Comparison of ENCODE assay signal across 1 cellular context in the genomic region with DNA sequence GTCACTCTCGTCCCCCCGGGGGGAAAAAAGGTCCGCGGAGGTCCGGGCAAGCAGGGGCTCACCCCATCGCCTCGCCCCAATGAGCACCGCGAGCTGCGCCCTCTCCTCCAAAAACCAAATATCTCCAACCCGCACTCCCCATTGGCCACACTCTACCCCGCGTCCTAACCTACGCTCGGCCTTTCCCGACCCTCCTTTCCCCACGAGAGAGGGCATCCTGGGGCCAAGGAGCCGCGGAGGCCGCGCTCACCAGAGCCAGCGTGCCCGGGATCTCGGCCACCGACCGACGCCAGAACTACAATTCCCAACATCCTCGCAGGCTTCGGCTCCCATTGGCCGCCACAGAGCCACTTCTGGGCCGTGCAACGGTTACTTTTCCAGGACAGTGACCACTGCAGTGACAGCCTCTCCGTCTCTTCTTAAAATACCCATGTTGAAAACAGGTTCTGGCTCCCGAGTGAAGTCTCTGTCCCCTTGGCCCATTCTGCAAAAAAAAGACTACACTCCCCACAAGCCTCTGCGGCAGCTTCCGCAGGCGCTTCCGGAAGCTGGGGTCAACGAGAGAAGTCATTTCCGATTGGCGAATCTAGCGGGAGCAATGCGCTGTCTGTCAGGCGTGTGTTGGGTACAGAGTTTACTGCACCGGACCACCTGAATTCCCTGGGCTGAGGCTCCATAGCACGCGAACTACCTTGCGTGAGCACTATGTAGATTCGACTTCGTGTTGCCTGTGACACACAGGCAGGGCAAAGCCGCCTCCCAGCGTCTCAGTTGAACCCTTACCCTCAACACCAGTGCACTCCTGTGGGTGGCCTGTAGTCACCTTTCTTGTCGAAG.
TF ChIP-seq lines count a peak whose summit lies in the region.

A gene (minus strand): TSS at position 285 of the 837 bp plus-strand sequence. CDS start 15,020 bp downstream, outside the sequence.

TF ChIP-seq in H1, 55 proteins besides CTCF, POLR2A, EP300 and RAD21 (continued from another document):
- TF ChIP-seq, protein P1, sequence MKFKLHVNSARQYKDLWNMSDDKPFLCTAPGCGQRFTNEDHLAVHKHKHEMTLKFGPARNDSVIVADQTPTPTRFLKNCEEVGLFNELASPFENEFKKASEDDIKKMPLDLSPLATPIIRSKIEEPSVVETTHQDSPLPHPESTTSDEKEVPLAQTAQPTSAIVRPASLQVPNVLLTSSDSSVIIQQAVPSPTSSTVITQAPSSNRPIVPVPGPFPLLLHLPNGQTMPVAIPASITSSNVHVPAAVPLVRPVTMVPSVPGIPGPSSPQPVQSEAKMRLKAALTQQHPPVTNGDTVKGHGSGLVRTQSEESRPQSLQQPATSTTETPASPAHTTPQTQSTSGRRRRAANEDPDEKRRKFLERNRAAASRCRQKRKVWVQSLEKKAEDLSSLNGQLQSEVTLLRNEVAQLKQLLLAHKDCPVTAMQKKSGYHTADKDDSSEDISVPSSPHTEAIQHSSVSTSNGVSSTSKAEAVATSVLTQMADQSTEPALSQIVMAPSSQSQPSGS (IDR thresholded peaks at IDR 0.05; ENCODE audit: low read length), result no peak
- TF ChIP-seq SRF (IDR thresholded peaks at IDR 0.05; ENCODE audit: low read depth, low read length), result no peak
- no peak for TF ChIP-seq CREB1 (IDR thresholded peaks at IDR 0.05)
- no peak for TF ChIP-seq CEBPB (IDR thresholded peaks at IDR 0.05; ENCODE audit: low read depth, low read length)
- TF ChIP-seq NRF1 (IDR thresholded peaks at IDR 0.05; ENCODE audit: low read depth, low read length), result no peak
- TF ChIP-seq, protein P2, sequence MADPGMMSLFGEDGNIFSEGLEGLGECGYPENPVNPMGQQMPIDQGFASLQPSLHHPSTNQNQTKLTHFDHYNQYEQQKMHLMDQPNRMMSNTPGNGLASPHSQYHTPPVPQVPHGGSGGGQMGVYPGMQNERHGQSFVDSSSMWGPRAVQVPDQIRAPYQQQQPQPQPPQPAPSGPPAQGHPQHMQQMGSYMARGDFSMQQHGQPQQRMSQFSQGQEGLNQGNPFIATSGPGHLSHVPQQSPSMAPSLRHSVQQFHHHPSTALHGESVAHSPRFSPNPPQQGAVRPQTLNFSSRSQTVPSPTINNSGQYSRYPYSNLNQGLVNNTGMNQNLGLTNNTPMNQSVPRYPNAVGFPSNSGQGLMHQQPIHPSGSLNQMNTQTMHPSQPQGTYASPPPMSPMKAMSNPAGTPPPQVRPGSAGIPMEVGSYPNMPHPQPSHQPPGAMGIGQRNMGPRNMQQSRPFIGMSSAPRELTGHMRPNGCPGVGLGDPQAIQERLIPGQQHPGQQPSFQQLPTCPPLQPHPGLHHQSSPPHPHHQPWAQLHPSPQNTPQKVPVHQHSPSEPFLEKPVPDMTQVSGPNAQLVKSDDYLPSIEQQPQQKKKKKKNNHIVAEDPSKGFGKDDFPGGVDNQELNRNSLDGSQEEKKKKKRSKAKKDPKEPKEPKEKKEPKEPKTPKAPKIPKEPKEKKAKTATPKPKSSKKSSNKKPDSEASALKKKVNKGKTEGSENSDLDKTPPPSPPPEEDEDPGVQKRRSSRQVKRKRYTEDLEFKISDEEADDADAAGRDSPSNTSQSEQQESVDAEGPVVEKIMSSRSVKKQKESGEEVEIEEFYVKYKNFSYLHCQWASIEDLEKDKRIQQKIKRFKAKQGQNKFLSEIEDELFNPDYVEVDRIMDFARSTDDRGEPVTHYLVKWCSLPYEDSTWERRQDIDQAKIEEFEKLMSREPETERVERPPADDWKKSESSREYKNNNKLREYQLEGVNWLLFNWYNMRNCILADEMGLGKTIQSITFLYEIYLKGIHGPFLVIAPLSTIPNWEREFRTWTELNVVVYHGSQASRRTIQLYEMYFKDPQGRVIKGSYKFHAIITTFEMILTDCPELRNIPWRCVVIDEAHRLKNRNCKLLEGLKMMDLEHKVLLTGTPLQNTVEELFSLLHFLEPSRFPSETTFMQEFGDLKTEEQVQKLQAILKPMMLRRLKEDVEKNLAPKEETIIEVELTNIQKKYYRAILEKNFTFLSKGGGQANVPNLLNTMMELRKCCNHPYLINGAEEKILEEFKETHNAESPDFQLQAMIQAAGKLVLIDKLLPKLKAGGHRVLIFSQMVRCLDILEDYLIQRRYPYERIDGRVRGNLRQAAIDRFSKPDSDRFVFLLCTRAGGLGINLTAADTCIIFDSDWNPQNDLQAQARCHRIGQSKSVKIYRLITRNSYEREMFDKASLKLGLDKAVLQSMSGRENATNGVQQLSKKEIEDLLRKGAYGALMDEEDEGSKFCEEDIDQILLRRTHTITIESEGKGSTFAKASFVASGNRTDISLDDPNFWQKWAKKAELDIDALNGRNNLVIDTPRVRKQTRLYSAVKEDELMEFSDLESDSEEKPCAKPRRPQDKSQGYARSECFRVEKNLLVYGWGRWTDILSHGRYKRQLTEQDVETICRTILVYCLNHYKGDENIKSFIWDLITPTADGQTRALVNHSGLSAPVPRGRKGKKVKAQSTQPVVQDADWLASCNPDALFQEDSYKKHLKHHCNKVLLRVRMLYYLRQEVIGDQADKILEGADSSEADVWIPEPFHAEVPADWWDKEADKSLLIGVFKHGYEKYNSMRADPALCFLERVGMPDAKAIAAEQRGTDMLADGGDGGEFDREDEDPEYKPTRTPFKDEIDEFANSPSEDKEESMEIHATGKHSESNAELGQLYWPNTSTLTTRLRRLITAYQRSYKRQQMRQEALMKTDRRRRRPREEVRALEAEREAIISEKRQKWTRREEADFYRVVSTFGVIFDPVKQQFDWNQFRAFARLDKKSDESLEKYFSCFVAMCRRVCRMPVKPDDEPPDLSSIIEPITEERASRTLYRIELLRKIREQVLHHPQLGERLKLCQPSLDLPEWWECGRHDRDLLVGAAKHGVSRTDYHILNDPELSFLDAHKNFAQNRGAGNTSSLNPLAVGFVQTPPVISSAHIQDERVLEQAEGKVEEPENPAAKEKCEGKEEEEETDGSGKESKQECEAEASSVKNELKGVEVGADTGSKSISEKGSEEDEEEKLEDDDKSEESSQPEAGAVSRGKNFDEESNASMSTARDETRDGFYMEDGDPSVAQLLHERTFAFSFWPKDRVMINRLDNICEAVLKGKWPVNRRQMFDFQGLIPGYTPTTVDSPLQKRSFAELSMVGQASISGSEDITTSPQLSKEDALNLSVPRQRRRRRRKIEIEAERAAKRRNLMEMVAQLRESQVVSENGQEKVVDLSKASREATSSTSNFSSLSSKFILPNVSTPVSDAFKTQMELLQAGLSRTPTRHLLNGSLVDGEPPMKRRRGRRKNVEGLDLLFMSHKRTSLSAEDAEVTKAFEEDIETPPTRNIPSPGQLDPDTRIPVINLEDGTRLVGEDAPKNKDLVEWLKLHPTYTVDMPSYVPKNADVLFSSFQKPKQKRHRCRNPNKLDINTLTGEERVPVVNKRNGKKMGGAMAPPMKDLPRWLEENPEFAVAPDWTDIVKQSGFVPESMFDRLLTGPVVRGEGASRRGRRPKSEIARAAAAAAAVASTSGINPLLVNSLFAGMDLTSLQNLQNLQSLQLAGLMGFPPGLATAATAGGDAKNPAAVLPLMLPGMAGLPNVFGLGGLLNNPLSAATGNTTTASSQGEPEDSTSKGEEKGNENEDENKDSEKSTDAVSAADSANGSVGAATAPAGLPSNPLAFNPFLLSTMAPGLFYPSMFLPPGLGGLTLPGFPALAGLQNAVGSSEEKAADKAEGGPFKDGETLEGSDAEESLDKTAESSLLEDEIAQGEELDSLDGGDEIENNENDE (IDR thresholded peaks at IDR 0.05; ENCODE audit: insufficient replicate concordance, low read length), result no peak
- TF ChIP-seq HDAC6 (IDR thresholded peaks at IDR 0.05; ENCODE audit: low read depth, low read length), result no peak
- TF ChIP-seq MAFK (IDR thresholded peaks at IDR 0.05; ENCODE audit: low read depth, low read length), result no peak
- no peak for TF ChIP-seq JUN (IDR thresholded peaks at IDR 0.05; ENCODE audit: low read depth, low read length)
- no peak for TF ChIP-seq NANOG (IDR thresholded peaks at IDR 0.05; ENCODE audit: insufficient read depth, low read depth, low read length, poor library complexity, severe bottlenecking)
- no peak for TF ChIP-seq RXRA (IDR thresholded peaks at IDR 0.05; ENCODE audit: insufficient read depth, low read depth, low read length)
- TF ChIP-seq ZNF274 (IDR thresholded peaks at IDR 0.05; ENCODE audit: borderline replicate concordance, extremely low read depth, low read length), result no peak
- TF ChIP-seq RBBP5 (IDR thresholded peaks at IDR 0.05; ENCODE audit: borderline replicate concordance, low read depth, low read length), result no peak
- no peak for TF ChIP-seq SP1 (IDR thresholded peaks at IDR 0.05; ENCODE audit: low read depth, low read length)
- no peak for TF ChIP-seq POU5F1 (IDR thresholded peaks at IDR 0.05; ENCODE audit: low read depth, low read length)
- TF ChIP-seq KDM1A (IDR thresholded peaks at IDR 0.05; ENCODE audit: borderline replicate concordance, low read length), result no peak
- TF ChIP-seq EZH2 (IDR thresholded peaks at IDR 0.05; ENCODE audit: low read depth, low read length, severe bottlenecking), result no peak
- TF ChIP-seq CBX5 (IDR thresholded peaks at IDR 0.05; ENCODE audit: low read depth, low read length), result no peak
- TF ChIP-seq TAF1 (IDR thresholded peaks at IDR 0.05; ENCODE audit: low read depth, low read length), result no peak
- no peak for TF ChIP-seq SIRT6 (IDR thresholded peaks at IDR 0.05; ENCODE audit: low read length)
- no peak for TF ChIP-seq FOSL1 (IDR thresholded peaks at IDR 0.05; ENCODE audit: insufficient read depth, low read depth, low read length)
- TF ChIP-seq EGR1 (IDR thresholded peaks at IDR 0.05; ENCODE audit: borderline replicate concordance, low read depth, low read length), result no peak
- TF ChIP-seq, protein P3, sequence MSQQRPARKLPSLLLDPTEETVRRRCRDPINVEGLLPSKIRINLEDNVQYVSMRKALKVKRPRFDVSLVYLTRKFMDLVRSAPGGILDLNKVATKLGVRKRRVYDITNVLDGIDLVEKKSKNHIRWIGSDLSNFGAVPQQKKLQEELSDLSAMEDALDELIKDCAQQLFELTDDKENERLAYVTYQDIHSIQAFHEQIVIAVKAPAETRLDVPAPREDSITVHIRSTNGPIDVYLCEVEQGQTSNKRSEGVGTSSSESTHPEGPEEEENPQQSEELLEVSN (IDR thresholded peaks at IDR 0.05), result no peak
- no peak for TF ChIP-seq BRCA1 (IDR thresholded peaks at IDR 0.05; ENCODE audit: low read depth, low read length)
- TF ChIP-seq SP2 (IDR thresholded peaks at IDR 0.05; ENCODE audit: low read length), result no peak
- peak; percentile 100 for TF ChIP-seq KDM4A (IDR thresholded peaks at IDR 0.05; ENCODE audit: low read depth, low read length, severe bottlenecking)
- TF ChIP-seq, protein P4, sequence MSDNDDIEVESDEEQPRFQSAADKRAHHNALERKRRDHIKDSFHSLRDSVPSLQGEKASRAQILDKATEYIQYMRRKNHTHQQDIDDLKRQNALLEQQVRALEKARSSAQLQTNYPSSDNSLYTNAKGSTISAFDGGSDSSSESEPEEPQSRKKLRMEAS (IDR thresholded peaks at IDR 0.05), result peak; percentile 21; the same call in 1 of the 2 replicates
- TF ChIP-seq PHF8 (conservative IDR thresholded peaks at IDR 0.05; ENCODE audit: low read depth, low read length), result peak; percentile 31; the same call in 1 of the 2 replicates
- TF ChIP-seq, protein P5, sequence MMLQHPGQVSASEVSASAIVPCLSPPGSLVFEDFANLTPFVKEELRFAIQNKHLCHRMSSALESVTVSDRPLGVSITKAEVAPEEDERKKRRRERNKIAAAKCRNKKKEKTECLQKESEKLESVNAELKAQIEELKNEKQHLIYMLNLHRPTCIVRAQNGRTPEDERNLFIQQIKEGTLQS (IDR thresholded peaks at IDR 0.05; ENCODE audit: insufficient read depth, low read depth, low read length), result no peak
- TF ChIP-seq TEAD4 (IDR thresholded peaks at IDR 0.05; ENCODE audit: low read depth, low read length), result no peak
- no peak for TF ChIP-seq JUND (IDR thresholded peaks at IDR 0.05; ENCODE audit: low read length)
- no peak for TF ChIP-seq SP4 (IDR thresholded peaks at IDR 0.05; ENCODE audit: low read length)
- no peak for TF ChIP-seq ASH2L (IDR thresholded peaks at IDR 0.05; ENCODE audit: low read length)
- no peak for TF ChIP-seq CBX8 (IDR thresholded peaks at IDR 0.05; ENCODE audit: borderline replicate concordance, low read depth, low read length)
- TF ChIP-seq POLR2AphosphoS5 (IDR thresholded peaks at IDR 0.05; ENCODE audit: low read depth, low read length), result no peak
- no peak for TF ChIP-seq BACH1 (IDR thresholded peaks at IDR 0.05; ENCODE audit: low read length)
- no peak for TF ChIP-seq CHD1 (IDR thresholded peaks at IDR 0.05; ENCODE audit: low read depth, low read length)
- TF ChIP-seq TCF12 (IDR thresholded peaks at IDR 0.05; ENCODE audit: low read depth, low read length), result no peak
- peak in 1 of 2 experiments; percentile 79; a peak in 2 of 4 replicates for TF ChIP-seq SIN3A (conservative IDR thresholded peaks at IDR 0.05 in 1 of 2, IDR thresholded peaks at IDR 0.05 in 1 of 2; ENCODE audit: low read depth in 1 of 2, low read length in 2 of 2)
- TF ChIP-seq KDM5A (IDR thresholded peaks at IDR 0.05; ENCODE audit: low read length), result no peak
- no peak for TF ChIP-seq SAP30 (IDR thresholded peaks at IDR 0.05; ENCODE audit: insufficient read depth, insufficient replicate concordance, low read length)
- no peak for TF ChIP-seq RFX5 (IDR thresholded peaks at IDR 0.05; ENCODE audit: borderline replicate concordance, low read depth, low read length)
- TF ChIP-seq, protein P6, sequence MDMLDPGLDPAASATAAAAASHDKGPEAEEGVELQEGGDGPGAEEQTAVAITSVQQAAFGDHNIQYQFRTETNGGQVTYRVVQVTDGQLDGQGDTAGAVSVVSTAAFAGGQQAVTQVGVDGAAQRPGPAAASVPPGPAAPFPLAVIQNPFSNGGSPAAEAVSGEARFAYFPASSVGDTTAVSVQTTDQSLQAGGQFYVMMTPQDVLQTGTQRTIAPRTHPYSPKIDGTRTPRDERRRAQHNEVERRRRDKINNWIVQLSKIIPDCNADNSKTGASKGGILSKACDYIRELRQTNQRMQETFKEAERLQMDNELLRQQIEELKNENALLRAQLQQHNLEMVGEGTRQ (IDR thresholded peaks at IDR 0.05; ENCODE audit: low read length), result no peak
TF ChIP-seq in H1: peak in this region for 6.
